ENCODE assay signal across 16 cellular contexts in the genomic region with DNA sequence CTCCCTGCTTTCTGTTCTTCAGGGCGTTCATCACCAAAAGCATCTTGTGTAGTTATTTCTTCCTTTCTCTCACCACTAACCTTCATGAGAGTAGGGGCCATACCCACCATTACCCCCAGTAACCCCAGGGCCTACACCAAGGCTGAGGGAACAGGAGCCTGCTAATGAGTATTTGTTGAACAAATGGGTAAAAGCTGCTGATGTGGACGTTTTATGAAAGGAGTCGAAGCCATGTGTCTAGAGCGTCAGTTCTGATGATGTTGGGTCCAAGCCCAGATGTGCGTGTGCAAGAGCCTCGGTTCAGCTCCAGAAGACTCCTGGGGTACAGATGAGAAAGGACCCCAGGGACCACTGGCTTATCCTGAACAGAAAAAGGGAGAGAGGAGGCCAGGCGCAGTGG.
DNase-seq lines count a peak whose midpoint lies in the region; ATAC-seq and TF ChIP-seq lines count a peak whose summit lies in the region.
"Had no signal": no experiment of that assay in that cellular context is flagged by ENCODE, and none has a peak within 500 bp of the region (broad histone marks: within the 10 kb centered on the region; RNA-seq: fewer than 3 reads in every experiment).

No MANE protein-coding gene starts in this region.

- no peak overlapping the region for H3K23ac ChIP-seq in mesenchymal stem cell (ENCODE audit: low read length in 2 of 2)

- H3K9me3 Mint-ChIP-seq in activated CD4-positive, alpha-beta T cell treated with anti-CD3 and anti-CD28 coated beads, Interleukin-2, amount 10 ng/mL, durations not matched to agents 24 days and 14 days: peaks cover 4% of the 10 kb centered on the region
- H3K9me3 Mint-ChIP-seq in natural killer cell treated with Interleukin-12 subunit alpha and Interleukin-12 subunit beta and Interleukin-15 and Interleukin-18, amount 100 ng/mL, for 72 hours: no peaks in the 10 kb centered on the region
- no peaks in the 10 kb centered on the region for H3K9me3 Mint-ChIP-seq in natural killer cell
- H3K9me3 Mint-ChIP-seq: CD8-positive, alpha-beta T cell had no signal

- H2BK5ac ChIP-seq in mesenchymal stem cell (ENCODE audit: low read depth, low read length, poor library complexity, severe bottlenecking): no peak overlapping the region

- no peaks in the 10 kb centered on the region for H3K36me3 Mint-ChIP-seq in activated CD4-positive, alpha-beta T cell treated with anti-CD3 and anti-CD28 coated beads, Interleukin-2, amount 10 ng/mL, durations not matched to agents 24 days and 14 days (ENCODE audit: low read depth)
- H3K36me3 Mint-ChIP-seq in natural killer cell treated with Interleukin-12 subunit alpha and Interleukin-12 subunit beta and Interleukin-15 and Interleukin-18, amount 100 ng/mL, for 72 hours: no peaks in the 10 kb centered on the region
- H3K36me3 Mint-ChIP-seq in natural killer cell: no peaks in the 10 kb centered on the region
- H3K36me3 Mint-ChIP-seq: CD8-positive, alpha-beta T cell had no signal

- no peak overlapping the region for H2BK15ac ChIP-seq in mesenchymal stem cell (ENCODE audit: low read depth, poor library complexity, severe bottlenecking)

- no peak for TF ChIP-seq CTCF in natural killer cell (IDR thresholded peaks at IDR 0.05)

- H3K36me3 ChIP-seq in mesenchymal stem cell (ENCODE audit: control insufficient read depth in 1 of 2, insufficient read depth in 2 of 2, low read depth in 1 of 2, low read length in 2 of 2) (no peaks in the 10 kb centered on the region), H7 (replicated peaks; ENCODE audit: control insufficient read depth, insufficient read depth, low read length) (no peaks in the 10 kb centered on the region)
- H3K36me3 ChIP-seq: BE2C, HAP-1 had no signal

- no peak overlapping the region for H3K9ac ChIP-seq in mesenchymal stem cell (ENCODE audit: low read length)

- ATAC-seq in natural killer cell treated with Interleukin-12 subunit alpha and Interleukin-12 subunit beta and Interleukin-15 and Interleukin-18, amount 100 ng/mL, for 72 hours: no peak
- no peak for ATAC-seq in natural killer cell
- ATAC-seq: CD8-positive, alpha-beta T cell had no signal

- H3K4me1 Mint-ChIP-seq in activated CD4-positive, alpha-beta T cell treated with anti-CD3 and anti-CD28 coated beads, Interleukin-2, amount 10 ng/mL, durations not matched to agents 24 days and 14 days: peaks cover 34% of the 10 kb centered on the region
- peaks cover 35 to 42% of the 10 kb centered on the region in 2 donors for H3K4me1 Mint-ChIP-seq in natural killer cell treated with Interleukin-12 subunit alpha and Interleukin-12 subunit beta and Interleukin-15 and Interleukin-18, amount 100 ng/mL, for 72 hours (ENCODE audit: low read depth in 2 of 2)
- peaks cover 21 to 37% of the 10 kb centered on the region in 2 donors for H3K4me1 Mint-ChIP-seq in natural killer cell

- H3K14ac ChIP-seq in mesenchymal stem cell (ENCODE audit: low read length in 2 of 2): no peak overlapping the region

- no peak overlapping the region for H4K8ac ChIP-seq in mesenchymal stem cell (ENCODE audit: low read length)

- intact Hi-C loops in activated CD4-positive, alpha-beta T cell treated with anti-CD3 and anti-CD28 coated beads, Interleukin-2, amount 10 ng/mL, durations not matched to agents 24 days and 14 days (cut with micrococcal nuclease): loop anchor here (10.0 kb wide), 1 partner anchor 442 kb away; the partner anchor contains the start of genes ACACA and TADA2A
- intact Hi-C loops in natural killer cell (cut with micrococcal nuclease): no loop called here

- H3K4me3 ChIP-seq in mesenchymal stem cell (ENCODE audit: insufficient read depth in 1 of 2, low read depth in 1 of 2, low read length in 2 of 2) (no peak overlapping the region), H7 (ENCODE audit: insufficient read depth, low read depth, low read length) (no peak overlapping the region)
- H3K4me3 ChIP-seq: HAP-1 had no signal

- no peak overlapping the region for H3K27ac ChIP-seq in mesenchymal stem cell (ENCODE audit: low read length, poor library complexity, severe bottlenecking)
- H3K27ac ChIP-seq: C4-2B had no signal

- no peak overlapping the region for H4K91ac ChIP-seq in mesenchymal stem cell (ENCODE audit: low read length)

- H3K27me3 ChIP-seq in mesenchymal stem cell (ENCODE audit: control insufficient read depth in 1 of 2, insufficient read depth in 1 of 2, low read length in 2 of 2) (peaks cover 0 to 40% of the 10 kb centered on the region in 2 experiments), H7 (ENCODE audit: control insufficient read depth, insufficient read depth, low read length) (no peaks in the 10 kb centered on the region)

- peak overlapping the region; percentile 18 for H3K4me3 Mint-ChIP-seq in activated CD4-positive, alpha-beta T cell treated with anti-CD3 and anti-CD28 coated beads, Interleukin-2, amount 10 ng/mL, durations not matched to agents 24 days and 14 days
- no peak overlapping the region for H3K4me3 Mint-ChIP-seq in natural killer cell treated with Interleukin-12 subunit alpha and Interleukin-12 subunit beta and Interleukin-15 and Interleukin-18, amount 100 ng/mL, for 72 hours
- H3K4me3 Mint-ChIP-seq in natural killer cell: no peak overlapping the region
- H3K4me3 Mint-ChIP-seq: CD8-positive, alpha-beta T cell had no signal

- H3K27ac Mint-ChIP-seq in activated CD4-positive, alpha-beta T cell treated with anti-CD3 and anti-CD28 coated beads, Interleukin-2, amount 10 ng/mL, durations not matched to agents 24 days and 14 days: peak overlapping the region; percentile 79
- peak overlapping the region; percentile 67 to 78 for H3K27ac Mint-ChIP-seq in natural killer cell treated with Interleukin-12 subunit alpha and Interleukin-12 subunit beta and Interleukin-15 and Interleukin-18, amount 100 ng/mL, for 72 hours
- H3K27ac Mint-ChIP-seq in natural killer cell: peak overlapping the region in 1 of 2 donors; percentile 23
- H3K27ac Mint-ChIP-seq: CD8-positive, alpha-beta T cell had no signal

- no peak for DNase-seq in activated CD4-positive, alpha-beta T cell treated with anti-CD3 and anti-CD28 coated beads, Interleukin-2, amount 10 ng/mL, durations not matched to agents 24 days and 14 days
- DNase-seq in activated CD4-positive, alpha-beta T cell treated with anti-CD3 and anti-CD28 coated beads, Interleukin-2, amount 50 U/mL, for 48 hours: no peak
- no peak for DNase-seq in natural killer cell treated with Interleukin-12 subunit alpha and Interleukin-12 subunit beta and Interleukin-15 and Interleukin-18, amount 100 ng/mL, for 72 hours (ENCODE audit: low spot score)
- DNase-seq in natural killer cell (no peak), mesenchymal stem cell (no peak), H7 (no peak), NCI-H146 (lab: John Stamatoyannopoulos, UW) (no peak)
- DNase-seq: BE2C; CD8-positive, alpha-beta T cell; COR-L47; DMS153; DND-41; GDM1; GOT3 had no signal

- no peak overlapping the region for H2BK12ac ChIP-seq in mesenchymal stem cell (ENCODE audit: low read length in 2 of 2)

- H3K4ac ChIP-seq in mesenchymal stem cell (ENCODE audit: low read depth in 1 of 2, low read length in 2 of 2): no peak overlapping the region

- H3K9me3 ChIP-seq in mesenchymal stem cell (ENCODE audit: control insufficient read depth, low read length): no peaks in the 10 kb centered on the region
- H3K9me3 ChIP-seq: BE2C, HAP-1 had no signal

- WGBS in mesenchymal stem cell: 96% methylated on average over 7 of the region's 7 CpGs

- H3K18ac ChIP-seq in mesenchymal stem cell (ENCODE audit: low read depth in 1 of 2, low read length in 2 of 2): no peak overlapping the region

- H3K79me1 ChIP-seq in mesenchymal stem cell (replicated peaks; ENCODE audit: low read length, poor library complexity, severe bottlenecking): no peaks in the 10 kb centered on the region

- no peak overlapping the region for H3K4me2 ChIP-seq in mesenchymal stem cell (ENCODE audit: low read length, poor library complexity, severe bottlenecking)

- no peak overlapping the region for H2BK120ac ChIP-seq in mesenchymal stem cell (ENCODE audit: low read depth, low read length)

- no peak overlapping the region for H2AFZ ChIP-seq in mesenchymal stem cell (ENCODE audit: low read depth, low read length)

- H2AK5ac ChIP-seq in mesenchymal stem cell (ENCODE audit: low read length, severe bottlenecking): peak overlapping the region; percentile 42

- H3K4me1 ChIP-seq in mesenchymal stem cell (ENCODE audit: control insufficient read depth, insufficient read depth, low read depth, low read length): peaks cover 26% of the 10 kb centered on the region
- H3K4me1 ChIP-seq: BE2C, HAP-1 had no signal

- H3K27me3 Mint-ChIP-seq in activated CD4-positive, alpha-beta T cell treated with anti-CD3 and anti-CD28 coated beads, Interleukin-2, amount 10 ng/mL, durations not matched to agents 24 days and 14 days: peaks cover 2% of the 10 kb centered on the region
- H3K27me3 Mint-ChIP-seq in natural killer cell treated with Interleukin-12 subunit alpha and Interleukin-12 subunit beta and Interleukin-15 and Interleukin-18, amount 100 ng/mL, for 72 hours: peaks cover 0 to under 1% of the 10 kb centered on the region in 2 donors
- no peaks in the 10 kb centered on the region for H3K27me3 Mint-ChIP-seq in natural killer cell (ENCODE audit: low read depth in 2 of 2)
